Comparison of ENCODE assay signal across 1 cellular context in genomic region chr22:22598144-22598543, GRCh38.
TF ChIP-seq lines count a peak whose summit lies in the region.

No MANE protein-coding gene starts in this region.

TF ChIP-seq in GM23338, 12 proteins besides CTCF, POLR2A, EP300 and RAD21 (continued from another document):
- TF ChIP-seq ZNF462 (CRISPR knock-in tag; IDR thresholded peaks at IDR 0.05): no peak
- TF ChIP-seq CREB1 (CRISPR knock-in tag; IDR thresholded peaks at IDR 0.05; ENCODE audit: low read depth): no peak
- TF ChIP-seq EZH2phosphoT487 (IDR thresholded peaks at IDR 0.05; ENCODE audit: unreplicated experiment): no peak
